ENCODE assay signal across 1 cellular context in genomic region chr15:41894251-41894790, GRCh38.
TF ChIP-seq lines count a peak whose summit lies in the region.

No MANE protein-coding gene starts in this region.

TF ChIP-seq in Ishikawa, 13 proteins besides CTCF, POLR2A, EP300 and RAD21 (continued from another document):
- TF ChIP-seq REST (IDR thresholded peaks at IDR 0.05; ENCODE audit: low read depth) (no peak), CEBPB (IDR thresholded peaks at IDR 0.05) (no peak), NFIC (IDR thresholded peaks at IDR 0.05) (no peak), TCF12 (IDR thresholded peaks at IDR 0.05; ENCODE audit: low read depth) (0 out of 2 replicates have a peak, but pooled peaks have one; percentile 11)
